In the genomic region with DNA sequence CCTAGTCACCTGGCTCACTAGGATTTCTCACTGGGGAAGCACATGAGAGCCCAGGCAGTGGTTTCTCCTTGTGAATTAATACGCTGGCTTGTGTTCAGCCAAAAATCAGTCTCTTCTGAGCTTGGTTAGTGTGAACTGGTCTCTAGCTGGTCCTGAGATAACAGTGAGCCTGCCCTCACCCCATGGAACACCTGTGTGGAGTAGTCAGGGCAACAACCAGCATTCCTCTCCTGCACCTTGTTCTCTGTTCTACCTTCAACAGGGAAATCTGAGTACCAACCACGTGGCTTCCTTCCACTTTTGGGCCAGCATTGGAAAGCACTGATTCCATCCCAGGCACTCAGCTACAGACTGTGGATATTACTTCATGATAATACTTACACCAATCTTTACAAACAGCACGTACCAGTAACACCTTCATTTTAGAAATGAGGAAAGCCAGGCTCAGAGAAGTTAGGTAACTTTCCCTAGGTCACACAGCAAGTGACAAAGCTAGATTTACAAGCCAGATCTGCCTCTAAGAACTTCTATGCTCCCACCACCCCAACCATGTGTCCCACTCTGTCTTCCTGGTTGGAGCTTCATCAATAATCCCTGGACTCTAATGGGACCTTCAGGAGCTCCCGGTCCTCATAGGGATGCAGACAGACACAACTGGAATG, we compare ENCODE assay signal across 21 cellular contexts.
"Had no signal": no experiment of that assay in that cellular context is flagged by ENCODE, and none has a peak within 500 bp of the region (broad histone marks: within the 10 kb centered on the region; RNA-seq: fewer than 3 reads in every experiment).

No MANE protein-coding gene starts in this region.

- H3K27me3 ChIP-seq: cardiac muscle cell, right atrium auricular region had no signal

- DNase-seq: activated CD4-positive, alpha-beta T cell treated with anti-CD3 and anti-CD28 coated beads, Interleukin-2, amount 50 U/mL, for 1 hour; activated T-cell treated with anti-CD3 and anti-CD28 coated beads for 4 hours; erythroblast; foreskin melanocyte; glutamatergic neuron; hippocampal formation; left ventricle myocardium inferior; naive B cell; stimulated activated CD4-positive, alpha-beta T cell treated with anti-CD3 and anti-CD28 coated beads, Interleukin-2, amount 100 ng/mL, for 48 hours; T-helper 1 cell; T-helper 9 cell had no signal

- H3K36me3 Mint-ChIP-seq: activated naive CD8-positive, alpha-beta T cell; naive B cell had no signal

- H3K27ac ChIP-seq: cardiac muscle cell, left ventricle myocardium inferior, prostate gland, right atrium auricular region, thoracic aorta had no signal

- H3K27ac Mint-ChIP-seq: activated naive CD8-positive, alpha-beta T cell; stimulated activated naive CD8-positive, alpha-beta T cell treated with anti-CD3 and anti-CD28 coated beads, Interleukin-15, Interleukin-2, amounts not matched to agents 100 ng/mL and 50 ng/mL, for 24 hours had no signal

- H3K9me3 Mint-ChIP-seq: neural crest cell; stimulated activated naive CD8-positive, alpha-beta T cell treated with anti-CD3 and anti-CD28 coated beads, Interleukin-15, Interleukin-2, amounts not matched to agents 100 ng/mL and 50 ng/mL, for 24 hours had no signal

- FAIRE-seq: colon, endometrium, keratinocyte had no signal

- H3K4me1 ChIP-seq: prostate gland had no signal

- H3K9me3 ChIP-seq: left ventricle myocardium inferior, prostate gland, right atrium auricular region, thoracic aorta had no signal

- H3K4me3 ChIP-seq: cardiac muscle cell, left ventricle myocardium inferior, prostate gland, right atrium auricular region, thoracic aorta had no signal

- H3K4me3 Mint-ChIP-seq: activated naive CD8-positive, alpha-beta T cell; neural crest cell; stimulated activated naive CD8-positive, alpha-beta T cell treated with anti-CD3 and anti-CD28 coated beads, Interleukin-15, Interleukin-2, amounts not matched to agents 100 ng/mL and 50 ng/mL, for 24 hours had no signal

- H3K36me3 ChIP-seq: cardiac muscle cell, left ventricle myocardium inferior, prostate gland, right atrium auricular region, thoracic aorta had no signal
